8 cellular contexts compared by ENCODE assay signal in genomic region chr17:30323895-30324319, GRCh38. TPM values are rescaled to one million over a fixed set of nuclear protein-coding genes. Genes with fewer than 3 reads are reported as not detected.
DNase-seq lines count a peak whose midpoint lies in the region; ATAC-seq and TF ChIP-seq lines count a peak whose summit lies in the region.

No MANE protein-coding gene starts in this region.

- peak overlapping the region; percentile 56 for H3K27ac Mint-ChIP-seq in activated CD8-positive, alpha-beta T cell treated with anti-CD3 and anti-CD28 coated beads for 36 hours

- POLR2A ChIA-PET in activated CD8-positive, alpha-beta T cell treated with anti-CD3 and anti-CD28 coated beads for 36 hours (lab: Charles Lee): interaction anchor here (1.4 to 1.8 kb wide), 3 partner anchors 32 to 40 kb away, joined by 3 to 6 read pairs (median 5); partner anchors contain the start of gene BLMH

- no peaks in the 10 kb centered on the region for H3K36me3 Mint-ChIP-seq in activated CD8-positive, alpha-beta T cell treated with anti-CD3 and anti-CD28 coated beads for 36 hours (ENCODE audit: low read depth)

- no peak overlapping the region for H3K4me3 Mint-ChIP-seq in activated CD8-positive, alpha-beta T cell treated with anti-CD3 and anti-CD28 coated beads for 36 hours

- CTCF ChIA-PET in activated CD8-positive, alpha-beta T cell treated with anti-CD3 and anti-CD28 coated beads for 36 hours (lab: Charles Lee): interaction anchor here (1.2 to 4.4 kb wide), 12 partner anchors 9 to 231 kb away, joined by 3 to 35 read pairs (median 6); partner anchors contain the start of genes BLMH, GOSR1 and TMIGD1

- no peak for TF ChIP-seq CTCF in activated CD8-positive, alpha-beta T cell treated with anti-CD3 and anti-CD28 coated beads for 36 hours (IDR thresholded peaks at IDR 0.05)
- no peak for TF ChIP-seq CTCF in fibroblast of villous mesenchyme (IDR thresholded peaks at IDR 0.05; ENCODE audit: insufficient read depth, low read depth, low read length)

- DNase-seq in ELR (ENCODE audit: low read depth) (peak; percentile 46), NCI-H2029 (lab: John Stamatoyannopoulos, UW) (peak; percentile 54), fibroblast of villous mesenchyme (ENCODE audit: low read depth) (peak; percentile 18), NCI-H1930 (lab: John Stamatoyannopoulos, UW) (no peak), Right ventricle myocardium inferior (ENCODE audit: missing footprints) (no peak), superior temporal gyrus (ENCODE audit: extremely low spot score) (no peak), hypothalamus (lab: John Stamatoyannopoulos, UW) (no peak)
- peak; percentile 59 for DNase-seq in activated CD8-positive, alpha-beta T cell treated with anti-CD3 and anti-CD28 coated beads for 36 hours

- no peak overlapping the region for H3K4me3 ChIP-seq in fibroblast of villous mesenchyme (ENCODE audit: low read depth, low read length)

- no peaks in the 10 kb centered on the region for H3K9me3 Mint-ChIP-seq in activated CD8-positive, alpha-beta T cell treated with anti-CD3 and anti-CD28 coated beads for 36 hours

- H3K27me3 Mint-ChIP-seq in activated CD8-positive, alpha-beta T cell treated with anti-CD3 and anti-CD28 coated beads for 36 hours: no peaks in the 10 kb centered on the region

- intact Hi-C loops in activated CD8-positive, alpha-beta T cell treated with anti-CD3 and anti-CD28 coated beads for 36 hours (cut with micrococcal nuclease): no loop called here
- intact Hi-C loops in Right ventricle myocardium inferior (cut with DNase I): no loop called here

- peak; percentile 92 for ATAC-seq in activated CD8-positive, alpha-beta T cell treated with anti-CD3 and anti-CD28 coated beads for 36 hours
- no peak for ATAC-seq in Right ventricle myocardium inferior

- peaks cover 24% of the 10 kb centered on the region for H3K4me1 Mint-ChIP-seq in activated CD8-positive, alpha-beta T cell treated with anti-CD3 and anti-CD28 coated beads for 36 hours (ENCODE audit: low read depth)

RNA-seq across cellular contexts. Expression of gene TMIGD1, which starts 9.9 kb away (rescaled TPM):
- not detected for total RNA-seq in activated CD8-positive, alpha-beta T cell treated with anti-CD3 and anti-CD28 coated beads for 36 hours
- total RNA-seq in fibroblast of villous mesenchyme: not detected in 2 replicates
- total RNA-seq in Right ventricle myocardium inferior: not detected

RNA-seq across cellular contexts. Expression of gene BLMH, which starts 32.2 kb away (rescaled TPM):
- 10 to 100 TPM; 75.9 to 78.6 TPM for total RNA-seq in activated CD8-positive, alpha-beta T cell treated with anti-CD3 and anti-CD28 coated beads for 36 hours
- total RNA-seq in fibroblast of villous mesenchyme: 31.1 and 31.9 TPM in 2 replicates
- 13.8 TPM for total RNA-seq in Right ventricle myocardium inferior

RNA-seq across cellular contexts. Expression of gene CPD, which starts 54.8 kb away (rescaled TPM):
- total RNA-seq in activated CD8-positive, alpha-beta T cell treated with anti-CD3 and anti-CD28 coated beads for 36 hours: 10 to 100 TPM; 25.9 to 26.8 TPM
- total RNA-seq in fibroblast of villous mesenchyme (116 and 177 TPM in 2 replicates), Right ventricle myocardium inferior (20.2 TPM)

Comparison
In these comparisons a context has a peak if more than half of its experiments do, and no peak if none do; other contexts are left out.
1. DNase-seq: peak in ELR (single experiment), NCI-H2029 (single experiment), activated CD8-positive, alpha-beta T cell treated with anti-CD3 and anti-CD28 coated beads for 36 hours (single experiment) and fibroblast of villous mesenchyme (single experiment); none in NCI-H1930 (0 of 2), Right ventricle myocardium inferior (single experiment), superior temporal gyrus (single experiment) and hypothalamus (0 of 51).